ENCODE assay signal across 7 cellular contexts in the genomic region with DNA sequence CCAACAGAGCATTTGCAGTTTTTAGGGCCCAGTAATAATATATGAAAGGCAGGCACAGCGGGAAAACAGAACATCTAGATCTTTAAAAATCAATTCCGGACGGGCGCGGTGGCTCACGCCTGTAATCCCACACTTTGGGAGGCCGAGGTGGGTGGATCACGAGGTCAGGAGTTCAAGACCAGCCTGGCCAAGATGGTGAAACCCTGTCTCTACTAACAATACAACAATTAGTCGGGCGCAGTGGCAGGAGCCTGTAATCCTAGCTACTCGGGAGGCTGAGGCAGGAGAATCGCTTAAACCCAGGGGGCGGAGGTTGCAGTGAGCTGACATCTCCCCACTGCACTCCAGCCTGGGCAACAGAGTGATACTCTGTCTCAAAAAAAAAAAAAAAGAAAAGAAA.
A peak's percentile ranks its signal among the peaks of the same experiment; 100 is the strongest.
DNase-seq lines count a peak whose midpoint lies in the region; ATAC-seq, FAIRE-seq and TF ChIP-seq lines count a peak whose summit lies in the region.
"Not testable (repeated sequence)": the region's sequence is repeated elsewhere in the genome, so short reads cannot be mapped to it uniquely, and the experiment has no call there.

No MANE protein-coding gene starts in this region.

- H3K79me2 ChIP-seq in GM23338 (replicated peaks; ENCODE audit: insufficient read depth); H1 (ENCODE audit: control insufficient read depth in 1 of 2, insufficient read depth in 2 of 2, low read length in 2 of 2): not testable (repeated sequence)
- peaks cover 64% of the 10 kb centered on the region for H3K79me2 ChIP-seq in OCI-LY7 (ENCODE audit: insufficient read depth, low read depth, low read length)

- not testable (repeated sequence) for BruUV-seq in OCI-LY7 (replicated peaks; lab: Mats Ljungman, UMichigan)

- H3K9me3 ChIP-seq in BLaER1; OCI-LY7 (ENCODE audit: low read length); H1 (ENCODE audit: insufficient read depth in 2 of 2, low read depth in 1 of 2, low read length in 1 of 2): not testable (repeated sequence)

- H3K9me3 Mint-ChIP-seq in GM23338 = peaks cover 11% of the 10 kb centered on the region
- H3K9me3 Mint-ChIP-seq in IgD-negative memory B cell; stimulated activated memory B cell treated with anti-CD40 and anti-IgM and Interleukin-4, amounts not matched to agents 10 μg/mL and 1 μg/mL and 100 μg/mL, for 72 hours: not testable (repeated sequence)

- peak overlapping the region; percentile 45; the same call in 1 of the 2 replicates for H2AK5ac ChIP-seq in H1 (ENCODE audit: low read depth, low read length)

- intact Hi-C loops in OCI-LY7 (cut with micrococcal nuclease; ENCODE audit: unreplicated experiment) = loop anchor here (10.0 kb wide), 2 partner anchors 210 to 260 kb away; partner anchors contain the start of gene FBXO11

- not testable (repeated sequence) for H4K8ac ChIP-seq in H1 (ENCODE audit: extremely low read depth, insufficient read depth, low read length)

- TF ChIP-seq RAD21 in H1 (IDR thresholded peaks at IDR 0.05 in 1 of 2, conservative IDR thresholded peaks at IDR 0.05 in 1 of 2; ENCODE audit: low read depth in 2 of 2, low read length in 2 of 2) = not testable (repeated sequence)

- not testable (repeated sequence) for TF ChIP-seq CTCF in GM23338 (conservative IDR thresholded peaks at IDR 0.05; ENCODE audit: low read depth in 2 of 2); OCI-LY7 (conservative IDR thresholded peaks at IDR 0.05; ENCODE audit: low read length); H1 (IDR thresholded peaks at IDR 0.05; ENCODE audit: control extremely low read depth in 1 of 3, insufficient read depth in 1 of 3, low read depth in 1 of 3, low read length in 3 of 3)

- not testable (repeated sequence) for H3K23me2 ChIP-seq in H1 (ENCODE audit: low read depth, low read length)

- H2BK20ac ChIP-seq in H1 (ENCODE audit: low read length) = peak overlapping the region; percentile 86; the same call in 1 of the 2 replicates

- peaks cover 16% of the 10 kb centered on the region for H3K27me3 Mint-ChIP-seq in GM23338 (ENCODE audit: insufficient read depth, low read depth, poor library complexity)
- not testable (repeated sequence) for H3K27me3 Mint-ChIP-seq in IgD-negative memory B cell
- H3K27me3 Mint-ChIP-seq in stimulated activated memory B cell treated with anti-CD40 and anti-IgM and Interleukin-4, amounts not matched to agents 10 μg/mL and 1 μg/mL and 100 μg/mL, for 72 hours = peaks cover 38% of the 10 kb centered on the region

- not testable (repeated sequence) for H3K4me3 Mint-ChIP-seq in GM23338; stimulated activated memory B cell treated with anti-CD40 and anti-IgM and Interleukin-4, amounts not matched to agents 10 μg/mL and 1 μg/mL and 100 μg/mL, for 72 hours
- peak overlapping the region in 3 of 4 donors; percentile 3 to 88 (median 12) for H3K4me3 Mint-ChIP-seq in IgD-negative memory B cell

- H3K56ac ChIP-seq in H1 (replicated peaks; ENCODE audit: insufficient read length, low read depth, low read length) = not testable (repeated sequence)

- not testable (repeated sequence) for H2BK15ac ChIP-seq in H1 (ENCODE audit: low read length)

- not testable (repeated sequence) for H4K5ac ChIP-seq in H1 (ENCODE audit: insufficient read length, low read depth, low read length)

- 0 out of 2 replicates have a peak overlapping the region, but pooled peaks have one; percentile 93 for H2BK12ac ChIP-seq in H1 (ENCODE audit: low read depth, low read length)

- H4K20me1 ChIP-seq in BLaER1; GM23338 (replicated peaks; ENCODE audit: insufficient read depth); OCI-LY7 (ENCODE audit: insufficient read depth, low read length); H1 (replicated peaks in 1 of 2; ENCODE audit: control insufficient read depth in 1 of 2, insufficient read depth in 2 of 2, low read length in 2 of 2): not testable (repeated sequence)

- H3K23ac ChIP-seq in H1 (ENCODE audit: insufficient read length) = not testable (repeated sequence)

- not testable (repeated sequence) for H3K9me2 ChIP-seq in GM23338 (ENCODE audit: insufficient read depth); OCI-LY7 (ENCODE audit: insufficient read depth, low read length)

- POLR2A ChIA-PET in OCI-LY7 (lab: Charles Lee) (interaction anchor here (0.7 to 8.9 kb wide), 15 partner anchors 10 to 251 kb away, joined by 3 to 242 read pairs (median 9); no protein-coding TSS in a partner anchor), H1 (lab: Charles Lee; ENCODE audit: partially characterized antibody) (interaction anchor here (1.0 kb wide), 1 partner anchor 42 kb away, joined by 3 read pairs; no protein-coding TSS in a partner anchor)

- H3K4me1 Mint-ChIP-seq in GM23338 (peaks cover 53% of the 10 kb centered on the region), IgD-negative memory B cell (peaks cover 43 to 48% (median 47%) of the 10 kb centered on the region in 3 donors)
- H3K4me1 Mint-ChIP-seq in stimulated activated memory B cell treated with anti-CD40 and anti-IgM and Interleukin-4, amounts not matched to agents 10 μg/mL and 1 μg/mL and 100 μg/mL, for 72 hours = peaks cover 50% of the 10 kb centered on the region

- peak overlapping the region; percentile 98 for H3K9ac ChIP-seq in BLaER1
- not testable (repeated sequence) for H3K9ac ChIP-seq in H1 (replicated peaks in 1 of 4; ENCODE audit: extremely low read depth in 1 of 4, low read depth in 3 of 4, low read length in 3 of 4)

- H3K27me3 ChIP-seq in BLaER1; GM23338 (ENCODE audit: insufficient read depth); H1 (replicated peaks in 1 of 4; ENCODE audit: control insufficient read depth in 3 of 4, extremely low read depth in 1 of 4, insufficient read depth in 3 of 4, low read length in 3 of 4): not testable (repeated sequence)

- not testable (repeated sequence) for FAIRE-seq in H1 (lab: Jason Lieb, UNC)

- ATAC-seq in GM23338; stimulated activated memory B cell treated with anti-CD40 and anti-IgM and Interleukin-4, amounts not matched to agents 10 μg/mL and 1 μg/mL and 100 μg/mL, for 72 hours: not testable (repeated sequence)

- peak overlapping the region; percentile 47 for H2BK120ac ChIP-seq in H1 (replicated peaks; ENCODE audit: low read depth, low read length)

- peak overlapping the region; percentile 99 for H3K27ac Mint-ChIP-seq in GM23338
- peak overlapping the region in 2 of 3 donors; percentile 17 to 25 for H3K27ac Mint-ChIP-seq in IgD-negative memory B cell
- H3K27ac Mint-ChIP-seq in stimulated activated memory B cell treated with anti-CD40 and anti-IgM and Interleukin-4, amounts not matched to agents 10 μg/mL and 1 μg/mL and 100 μg/mL, for 72 hours = peak overlapping the region; percentile 43

- H3K18ac ChIP-seq in H1 (ENCODE audit: extremely low read depth, low read length) = peak overlapping the region; percentile 49

- not testable (repeated sequence) for TF ChIP-seq EP300 in H1 (IDR thresholded peaks at IDR 0.05; ENCODE audit: borderline replicate concordance in 1 of 2, low read depth in 2 of 2, low read length in 2 of 2)

- H3K36me3 ChIP-seq in BLaER1; GM23338 (ENCODE audit: insufficient read depth); H1 (ENCODE audit: control insufficient read depth in 2 of 4, insufficient read depth in 4 of 4, low read length in 3 of 4): not testable (repeated sequence)
- H3K36me3 ChIP-seq in OCI-LY7 (ENCODE audit: insufficient read depth, low read length) = peaks cover 37% of the 10 kb centered on the region

- CTCF ChIA-PET in OCI-LY7 (lab: Charles Lee; ENCODE audit: unreplicated experiment) = interaction anchor here (0.6 to 1.8 kb wide), 3 partner anchors 73 to 724 kb away, joined by 3 to 7 read pairs (median 3); no protein-coding TSS in a partner anchor
- CTCF ChIA-PET in H1 (lab: Charles Lee; ENCODE audit: partially characterized antibody) = interaction anchor here (1.6 to 2.4 kb wide), 2 partner anchors 18 to 40 kb away, joined by 7 to 10 read pairs; no protein-coding TSS in a partner anchor

- H3K4me2 ChIP-seq in BLaER1 = peak overlapping the region; percentile 93
- not testable (repeated sequence) for H3K4me2 ChIP-seq in GM23338; H1 (ENCODE audit: insufficient read depth in 1 of 2, low read depth in 2 of 2, low read length in 2 of 2)
- peak overlapping the region; percentile 98 for H3K4me2 ChIP-seq in OCI-LY7 (ENCODE audit: low read length)

- peaks cover 16% of the 10 kb centered on the region for H3K36me3 Mint-ChIP-seq in GM23338 (ENCODE audit: low read depth)
- not testable (repeated sequence) for H3K36me3 Mint-ChIP-seq in IgD-negative memory B cell; stimulated activated memory B cell treated with anti-CD40 and anti-IgM and Interleukin-4, amounts not matched to agents 10 μg/mL and 1 μg/mL and 100 μg/mL, for 72 hours

- H3K27ac ChIP-seq in BLaER1 = peak overlapping the region; percentile 98
- H3K27ac ChIP-seq in GM23338 (ENCODE audit: low read depth) = peak overlapping the region; percentile 97
- peak overlapping the region; percentile 97 for H3K27ac ChIP-seq in OCI-LY7 (ENCODE audit: low read depth, low read length, poor library complexity, severe bottlenecking)
- not testable (repeated sequence) for H3K27ac ChIP-seq in H1 (ENCODE audit: low read depth, low read length)

- not testable (repeated sequence) for TF ChIP-seq POLR2A in H1 (IDR thresholded peaks at IDR 0.05; ENCODE audit: control extremely low read depth in 1 of 2, low read depth in 2 of 2, low read length in 2 of 2)

- peak overlapping the region; percentile 14 for H4K91ac ChIP-seq in H1 (replicated peaks; ENCODE audit: insufficient read length, low read length)

- H3K4me3 ChIP-seq in BLaER1 (peak overlapping the region; percentile 89), OCI-LY7 (ENCODE audit: low read depth, low read length, poor library complexity, severe bottlenecking) (peak overlapping the region; percentile 99)
- not testable (repeated sequence) for H3K4me3 ChIP-seq in GM23338; H1 (ENCODE audit: extremely low read depth in 1 of 4, insufficient read depth in 2 of 4, low read depth in 3 of 4, low read length in 4 of 4)

- H3K4ac ChIP-seq in H1 (replicated peaks; ENCODE audit: insufficient read length, low read depth, low read length) = peak overlapping the region; percentile 6

- peaks cover 14% of the 10 kb centered on the region; the same call in 1 of the 2 replicates for H3F3A ChIP-seq in GM23338 (replicated peaks; ENCODE audit: low read depth)

- H3K14ac ChIP-seq in H1 (ENCODE audit: insufficient read length) = not testable (repeated sequence)

- DNase-seq in GM23338 (ENCODE audit: low spot score); OCI-LY7 (ENCODE audit: low spot score); H1 (ENCODE audit: low read depth in 1 of 2, low spot score in 2 of 2): not testable (repeated sequence)
- peak; percentile 53 for DNase-seq in mesenteric fat pad (ENCODE audit: low spot score)

- H3K79me1 ChIP-seq in H1 (ENCODE audit: low read depth, low read length) = not testable (repeated sequence)

- H2BK5ac ChIP-seq in H1 (ENCODE audit: low read depth, low read length) = peak overlapping the region; percentile 97

- 96% methylated on average over 13 of the region's 13 CpGs; no CpG with 5 or more reads in 1 of the 2 experiments for WGBS in H1 (ENCODE audit: extremely low coverage in 1 of 2, insufficient coverage in 1 of 2, insufficient read length in 1 of 2, insufficient replicate concordance in 2 of 2, low coverage in 1 of 2, low lambda C conversion rate in 2 of 2, missing lambda C conversion rate in 1 of 2), 2 experiments

- not testable (repeated sequence) for H2AFZ ChIP-seq in GM23338; OCI-LY7 (ENCODE audit: low read length); H1 (ENCODE audit: low read length)

- H3K4me1 ChIP-seq in BLaER1 = peaks cover 58% of the 10 kb centered on the region
- H3K4me1 ChIP-seq in GM23338 (ENCODE audit: insufficient read depth) = peaks cover 37% of the 10 kb centered on the region
- peaks cover 58% of the 10 kb centered on the region for H3K4me1 ChIP-seq in OCI-LY7 (ENCODE audit: insufficient read depth, low read length, poor library complexity, severe bottlenecking)
- peaks cover 11 to 33% (median 20%) of the 10 kb centered on the region in 4 experiments; a peak in 6 of 7 replicates for H3K4me1 ChIP-seq in H1 (replicated peaks in 1 of 4; ENCODE audit: control insufficient read depth in 3 of 4, insufficient read depth in 4 of 4, low read length in 3 of 4)

Comparison
In these comparisons a context has a peak if more than half of its experiments do, and no peak if none do; other contexts are left out.
1. H3K27ac Mint-ChIP-seq: peak in every context shown above with its lines; median percentile 99 in GM23338; 43 in stimulated activated memory B cell treated with anti-CD40 and anti-IgM and Interleukin-4, amounts not matched to agents 10 μg/mL and 1 μg/mL and 100 μg/mL, for 72 hours; 21 in IgD-negative memory B cell.